In genomic region chr20:59248031-59248684, GRCh38 we compare ENCODE assay signal across 1 cellular context.
A peak's percentile ranks its signal among the peaks of the same experiment; 100 is the strongest.
TF ChIP-seq lines count a peak whose summit lies in the region.

No MANE protein-coding gene starts in this region.

TF ChIP-seq in SK-N-SH, 30 proteins besides CTCF, POLR2A, EP300 and RAD21 (continued from another document):
- TF ChIP-seq REST (IDR thresholded peaks at IDR 0.05; ENCODE audit: low read depth, low read length) (no peak), GABPA (IDR thresholded peaks at IDR 0.05; ENCODE audit: low read depth) (no peak), RXRA (IDR thresholded peaks at IDR 0.05; ENCODE audit: borderline replicate concordance, low read depth) (no peak), MEF2A (IDR thresholded peaks at IDR 0.05; ENCODE audit: borderline replicate concordance, low read depth) (no peak), USF2 (IDR thresholded peaks at IDR 0.05; ENCODE audit: borderline replicate concordance, low read depth, low read length) (no peak), JUND (IDR thresholded peaks at IDR 0.05) (peak; percentile 49)
